2 cellular contexts compared by ENCODE assay signal in genomic region chr6:142462260-142462659, GRCh38.
TF ChIP-seq lines count a peak whose summit lies in the region.

No MANE protein-coding gene starts in this region.

TF ChIP-seq in K562, 482 proteins besides CTCF, POLR2A, EP300 and RAD21:
- TF ChIP-seq HMG20B (CRISPR knock-in tag; IDR thresholded peaks at IDR 0.05): no peak
- TF ChIP-seq, protein P1, sequence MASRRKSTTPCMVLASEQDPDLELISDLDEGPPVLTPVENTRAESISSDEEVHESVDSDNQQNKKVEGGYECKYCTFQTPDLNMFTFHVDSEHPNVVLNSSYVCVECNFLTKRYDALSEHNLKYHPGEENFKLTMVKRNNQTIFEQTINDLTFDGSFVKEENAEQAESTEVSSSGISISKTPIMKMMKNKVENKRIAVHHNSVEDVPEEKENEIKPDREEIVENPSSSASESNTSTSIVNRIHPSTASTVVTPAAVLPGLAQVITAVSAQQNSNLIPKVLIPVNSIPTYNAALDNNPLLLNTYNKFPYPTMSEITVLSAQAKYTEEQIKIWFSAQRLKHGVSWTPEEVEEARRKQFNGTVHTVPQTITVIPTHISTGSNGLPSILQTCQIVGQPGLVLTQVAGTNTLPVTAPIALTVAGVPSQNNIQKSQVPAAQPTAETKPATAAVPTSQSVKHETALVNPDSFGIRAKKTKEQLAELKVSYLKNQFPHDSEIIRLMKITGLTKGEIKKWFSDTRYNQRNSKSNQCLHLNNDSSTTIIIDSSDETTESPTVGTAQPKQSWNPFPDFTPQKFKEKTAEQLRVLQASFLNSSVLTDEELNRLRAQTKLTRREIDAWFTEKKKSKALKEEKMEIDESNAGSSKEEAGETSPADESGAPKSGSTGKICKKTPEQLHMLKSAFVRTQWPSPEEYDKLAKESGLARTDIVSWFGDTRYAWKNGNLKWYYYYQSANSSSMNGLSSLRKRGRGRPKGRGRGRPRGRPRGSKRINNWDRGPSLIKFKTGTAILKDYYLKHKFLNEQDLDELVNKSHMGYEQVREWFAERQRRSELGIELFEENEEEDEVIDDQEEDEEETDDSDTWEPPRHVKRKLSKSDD (conservative IDR thresholded peaks at IDR 0.05; ENCODE audit: low read length): no peak
- TF ChIP-seq KLF16 (IDR thresholded peaks at IDR 0.05): no peak
- TF ChIP-seq POLR2AphosphoS2 (IDR thresholded peaks at IDR 0.05; ENCODE audit: low read length): no peak
- no peak for TF ChIP-seq LEF1 (IDR thresholded peaks at IDR 0.05)
- no peak for TF ChIP-seq HIVEP1 (CRISPR knock-in tag; IDR thresholded peaks at IDR 0.05)
- no peak for TF ChIP-seq FOXA1 (IDR thresholded peaks at IDR 0.05; ENCODE audit: borderline replicate concordance)
- TF ChIP-seq, protein P2, sequence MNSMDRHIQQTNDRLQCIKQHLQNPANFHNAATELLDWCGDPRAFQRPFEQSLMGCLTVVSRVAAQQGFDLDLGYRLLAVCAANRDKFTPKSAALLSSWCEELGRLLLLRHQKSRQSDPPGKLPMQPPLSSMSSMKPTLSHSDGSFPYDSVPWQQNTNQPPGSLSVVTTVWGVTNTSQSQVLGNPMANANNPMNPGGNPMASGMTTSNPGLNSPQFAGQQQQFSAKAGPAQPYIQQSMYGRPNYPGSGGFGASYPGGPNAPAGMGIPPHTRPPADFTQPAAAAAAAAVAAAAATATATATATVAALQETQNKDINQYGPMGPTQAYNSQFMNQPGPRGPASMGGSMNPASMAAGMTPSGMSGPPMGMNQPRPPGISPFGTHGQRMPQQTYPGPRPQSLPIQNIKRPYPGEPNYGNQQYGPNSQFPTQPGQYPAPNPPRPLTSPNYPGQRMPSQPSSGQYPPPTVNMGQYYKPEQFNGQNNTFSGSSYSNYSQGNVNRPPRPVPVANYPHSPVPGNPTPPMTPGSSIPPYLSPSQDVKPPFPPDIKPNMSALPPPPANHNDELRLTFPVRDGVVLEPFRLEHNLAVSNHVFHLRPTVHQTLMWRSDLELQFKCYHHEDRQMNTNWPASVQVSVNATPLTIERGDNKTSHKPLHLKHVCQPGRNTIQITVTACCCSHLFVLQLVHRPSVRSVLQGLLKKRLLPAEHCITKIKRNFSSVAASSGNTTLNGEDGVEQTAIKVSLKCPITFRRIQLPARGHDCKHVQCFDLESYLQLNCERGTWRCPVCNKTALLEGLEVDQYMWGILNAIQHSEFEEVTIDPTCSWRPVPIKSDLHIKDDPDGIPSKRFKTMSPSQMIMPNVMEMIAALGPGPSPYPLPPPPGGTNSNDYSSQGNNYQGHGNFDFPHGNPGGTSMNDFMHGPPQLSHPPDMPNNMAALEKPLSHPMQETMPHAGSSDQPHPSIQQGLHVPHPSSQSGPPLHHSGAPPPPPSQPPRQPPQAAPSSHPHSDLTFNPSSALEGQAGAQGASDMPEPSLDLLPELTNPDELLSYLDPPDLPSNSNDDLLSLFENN (IDR thresholded peaks at IDR 0.05; ENCODE audit: low read depth in 2 of 2, low read length in 2 of 2): no peak
- TF ChIP-seq ZNF444 (CRISPR knock-in tag; IDR thresholded peaks at IDR 0.05): no peak
- no peak for TF ChIP-seq NBN (IDR thresholded peaks at IDR 0.05; ENCODE audit: low read depth)
- TF ChIP-seq ZC3H11A (IDR thresholded peaks at IDR 0.05; ENCODE audit: low read depth, low read length): no peak
- TF ChIP-seq EZH2 (IDR thresholded peaks at IDR 0.05; ENCODE audit: borderline replicate concordance, low read depth, low read length): no peak

TF ChIP-seq in HepG2, 621 proteins besides CTCF, POLR2A, EP300 and RAD21 (continues in another document):
- TF ChIP-seq CENPT (CRISPR knock-in tag; IDR thresholded peaks at IDR 0.05; ENCODE audit: low read depth) (no peak), TMF1 (CRISPR knock-in tag; IDR thresholded peaks at IDR 0.05; ENCODE audit: low read depth) (no peak), SAFB2 (CRISPR knock-in tag; IDR thresholded peaks at IDR 0.05; ENCODE audit: borderline replicate concordance, low read depth) (no peak), KDM2A (CRISPR knock-in tag; IDR thresholded peaks at IDR 0.05; ENCODE audit: borderline replicate concordance, low read depth) (peak; percentile 59; the same call in 1 of the 2 replicates), POLR2G (IDR thresholded peaks at IDR 0.05; ENCODE audit: low read depth, low read length) (peak; percentile 72), TARDBP (CRISPR knock-in tag; IDR thresholded peaks at IDR 0.05) (no peak), HNRNPH1 (optimal IDR thresholded peaks at IDR 0.05; ENCODE audit: low read depth, low read length) (no peak), STAG1 (CRISPR knock-in tag; IDR thresholded peaks at IDR 0.05) (peak; percentile 41), MED13 (CRISPR knock-in tag; IDR thresholded peaks at IDR 0.05) (no peak), RBM22 (optimal IDR thresholded peaks at IDR 0.05; ENCODE audit: low read length) (peak; percentile 77), CEBPG (CRISPR knock-in tag; IDR thresholded peaks at IDR 0.05) (peak; percentile 42; the same call in 1 of the 2 replicates), DR1 (CRISPR knock-in tag; IDR thresholded peaks at IDR 0.05) (no peak), TIGD3 (CRISPR knock-in tag; IDR thresholded peaks at IDR 0.05; ENCODE audit: borderline replicate concordance) (no peak), FOXO1 (CRISPR knock-in tag; IDR thresholded peaks at IDR 0.05) (no peak), LCORL (IDR thresholded peaks at IDR 0.05) (no peak), LCORL (CRISPR knock-in tag; IDR thresholded peaks at IDR 0.05) (no peak), MLLT10 (CRISPR knock-in tag; IDR thresholded peaks at IDR 0.05) (no peak), ZUFSP (CRISPR knock-in tag; IDR thresholded peaks at IDR 0.05; ENCODE audit: borderline replicate concordance) (no peak), ZNF343 (CRISPR knock-in tag; IDR thresholded peaks at IDR 0.05) (no peak), ZSCAN29 (CRISPR knock-in tag; conservative IDR thresholded peaks at IDR 0.05) (no peak), ZBED4 (CRISPR knock-in tag; IDR thresholded peaks at IDR 0.05; ENCODE audit: borderline replicate concordance) (no peak), MIER2 (CRISPR knock-in tag; IDR thresholded peaks at IDR 0.05) (no peak)
- TF ChIP-seq, protein P3, sequence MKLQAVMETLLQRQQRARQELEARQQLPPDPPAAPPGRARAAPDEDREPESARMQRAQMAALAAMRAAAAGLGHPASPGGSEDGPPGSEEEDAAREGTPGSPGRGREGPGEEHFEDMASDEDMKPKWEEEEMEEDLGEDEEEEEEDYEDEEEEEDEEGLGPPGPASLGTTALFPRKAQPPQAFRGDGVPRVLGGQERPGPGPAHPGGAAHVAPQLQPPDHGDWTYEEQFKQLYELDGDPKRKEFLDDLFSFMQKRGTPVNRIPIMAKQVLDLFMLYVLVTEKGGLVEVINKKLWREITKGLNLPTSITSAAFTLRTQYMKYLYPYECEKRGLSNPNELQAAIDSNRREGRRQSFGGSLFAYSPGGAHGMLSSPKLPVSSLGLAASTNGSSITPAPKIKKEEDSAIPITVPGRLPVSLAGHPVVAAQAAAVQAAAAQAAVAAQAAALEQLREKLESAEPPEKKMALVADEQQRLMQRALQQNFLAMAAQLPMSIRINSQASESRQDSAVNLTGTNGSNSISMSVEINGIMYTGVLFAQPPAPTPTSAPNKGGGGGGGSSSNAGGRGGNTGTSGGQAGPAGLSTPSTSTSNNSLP (IDR thresholded peaks at IDR 0.05; ENCODE audit: low read depth, low read length): no peak
- TF ChIP-seq, protein P4, sequence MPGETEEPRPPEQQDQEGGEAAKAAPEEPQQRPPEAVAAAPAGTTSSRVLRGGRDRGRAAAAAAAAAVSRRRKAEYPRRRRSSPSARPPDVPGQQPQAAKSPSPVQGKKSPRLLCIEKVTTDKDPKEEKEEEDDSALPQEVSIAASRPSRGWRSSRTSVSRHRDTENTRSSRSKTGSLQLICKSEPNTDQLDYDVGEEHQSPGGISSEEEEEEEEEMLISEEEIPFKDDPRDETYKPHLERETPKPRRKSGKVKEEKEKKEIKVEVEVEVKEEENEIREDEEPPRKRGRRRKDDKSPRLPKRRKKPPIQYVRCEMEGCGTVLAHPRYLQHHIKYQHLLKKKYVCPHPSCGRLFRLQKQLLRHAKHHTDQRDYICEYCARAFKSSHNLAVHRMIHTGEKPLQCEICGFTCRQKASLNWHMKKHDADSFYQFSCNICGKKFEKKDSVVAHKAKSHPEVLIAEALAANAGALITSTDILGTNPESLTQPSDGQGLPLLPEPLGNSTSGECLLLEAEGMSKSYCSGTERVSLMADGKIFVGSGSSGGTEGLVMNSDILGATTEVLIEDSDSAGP (CRISPR knock-in tag; IDR thresholded peaks at IDR 0.05; ENCODE audit: borderline replicate concordance): peak; percentile 13; the same call in 1 of the 2 replicates
- TF ChIP-seq, protein P5, sequence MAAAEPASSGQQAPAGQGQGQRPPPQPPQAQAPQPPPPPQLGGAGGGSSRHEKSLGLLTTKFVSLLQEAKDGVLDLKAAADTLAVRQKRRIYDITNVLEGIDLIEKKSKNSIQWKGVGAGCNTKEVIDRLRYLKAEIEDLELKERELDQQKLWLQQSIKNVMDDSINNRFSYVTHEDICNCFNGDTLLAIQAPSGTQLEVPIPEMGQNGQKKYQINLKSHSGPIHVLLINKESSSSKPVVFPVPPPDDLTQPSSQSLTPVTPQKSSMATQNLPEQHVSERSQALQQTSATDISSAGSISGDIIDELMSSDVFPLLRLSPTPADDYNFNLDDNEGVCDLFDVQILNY (CRISPR knock-in tag; conservative IDR thresholded peaks at IDR 0.05): no peak
- TF ChIP-seq, protein P6, sequence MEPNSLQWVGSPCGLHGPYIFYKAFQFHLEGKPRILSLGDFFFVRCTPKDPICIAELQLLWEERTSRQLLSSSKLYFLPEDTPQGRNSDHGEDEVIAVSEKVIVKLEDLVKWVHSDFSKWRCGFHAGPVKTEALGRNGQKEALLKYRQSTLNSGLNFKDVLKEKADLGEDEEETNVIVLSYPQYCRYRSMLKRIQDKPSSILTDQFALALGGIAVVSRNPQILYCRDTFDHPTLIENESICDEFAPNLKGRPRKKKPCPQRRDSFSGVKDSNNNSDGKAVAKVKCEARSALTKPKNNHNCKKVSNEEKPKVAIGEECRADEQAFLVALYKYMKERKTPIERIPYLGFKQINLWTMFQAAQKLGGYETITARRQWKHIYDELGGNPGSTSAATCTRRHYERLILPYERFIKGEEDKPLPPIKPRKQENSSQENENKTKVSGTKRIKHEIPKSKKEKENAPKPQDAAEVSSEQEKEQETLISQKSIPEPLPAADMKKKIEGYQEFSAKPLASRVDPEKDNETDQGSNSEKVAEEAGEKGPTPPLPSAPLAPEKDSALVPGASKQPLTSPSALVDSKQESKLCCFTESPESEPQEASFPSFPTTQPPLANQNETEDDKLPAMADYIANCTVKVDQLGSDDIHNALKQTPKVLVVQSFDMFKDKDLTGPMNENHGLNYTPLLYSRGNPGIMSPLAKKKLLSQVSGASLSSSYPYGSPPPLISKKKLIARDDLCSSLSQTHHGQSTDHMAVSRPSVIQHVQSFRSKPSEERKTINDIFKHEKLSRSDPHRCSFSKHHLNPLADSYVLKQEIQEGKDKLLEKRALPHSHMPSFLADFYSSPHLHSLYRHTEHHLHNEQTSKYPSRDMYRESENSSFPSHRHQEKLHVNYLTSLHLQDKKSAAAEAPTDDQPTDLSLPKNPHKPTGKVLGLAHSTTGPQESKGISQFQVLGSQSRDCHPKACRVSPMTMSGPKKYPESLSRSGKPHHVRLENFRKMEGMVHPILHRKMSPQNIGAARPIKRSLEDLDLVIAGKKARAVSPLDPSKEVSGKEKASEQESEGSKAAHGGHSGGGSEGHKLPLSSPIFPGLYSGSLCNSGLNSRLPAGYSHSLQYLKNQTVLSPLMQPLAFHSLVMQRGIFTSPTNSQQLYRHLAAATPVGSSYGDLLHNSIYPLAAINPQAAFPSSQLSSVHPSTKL (CRISPR knock-in tag; IDR thresholded peaks at IDR 0.05): no peak
